In the genomic region with DNA sequence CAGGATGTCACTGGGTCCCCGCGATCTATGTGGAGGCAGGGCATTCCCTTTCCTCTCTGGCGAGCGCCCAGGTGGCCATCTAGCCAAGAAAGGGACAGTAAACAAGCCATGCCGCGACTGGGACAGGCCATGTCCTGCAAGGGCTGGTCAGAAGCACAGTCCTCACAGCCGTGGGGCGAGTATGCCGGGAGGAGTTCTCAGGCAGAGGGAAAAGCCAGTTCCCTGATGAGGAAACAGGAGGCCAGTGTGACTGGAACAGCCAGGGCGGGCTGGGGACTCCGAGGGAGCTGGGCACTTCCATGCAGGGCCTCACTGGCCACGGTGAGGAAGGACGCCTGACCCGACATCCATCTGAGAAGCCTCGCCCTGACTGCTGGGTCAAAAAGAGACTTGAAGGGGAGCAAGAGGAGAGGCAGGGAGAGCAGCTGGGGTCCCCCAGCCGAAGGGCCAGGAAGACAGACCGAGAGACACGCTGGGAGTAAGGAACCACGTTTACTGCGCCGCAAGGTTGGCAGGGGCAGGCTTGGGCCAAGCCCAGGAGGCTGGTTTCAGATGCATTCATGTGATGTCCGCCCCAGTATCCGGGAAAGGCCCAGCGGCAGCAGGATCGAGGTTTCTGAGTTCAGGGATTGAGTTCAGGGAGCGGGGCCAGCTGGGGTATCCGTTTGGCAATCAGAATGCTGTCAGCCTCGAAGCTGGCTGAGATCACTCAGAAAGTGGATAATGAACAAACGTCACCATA, we compare ENCODE assay signal across 2 cellular contexts.
TF ChIP-seq lines count a peak whose summit lies in the region.

No MANE protein-coding gene starts in this region.

TF ChIP-seq in HEK293, 187 proteins besides CTCF, POLR2A, EP300 and RAD21:
- TF ChIP-seq ZNF341 (tag by site-specific recombination; IDR thresholded peaks at IDR 0.05; ENCODE audit: low read depth) (peak; percentile 44), ZNF747 (tag by site-specific recombination; IDR thresholded peaks at IDR 0.05) (no peak)

TF ChIP-seq in HepG2, 621 proteins besides CTCF, POLR2A, EP300 and RAD21:
- TF ChIP-seq, protein P1, sequence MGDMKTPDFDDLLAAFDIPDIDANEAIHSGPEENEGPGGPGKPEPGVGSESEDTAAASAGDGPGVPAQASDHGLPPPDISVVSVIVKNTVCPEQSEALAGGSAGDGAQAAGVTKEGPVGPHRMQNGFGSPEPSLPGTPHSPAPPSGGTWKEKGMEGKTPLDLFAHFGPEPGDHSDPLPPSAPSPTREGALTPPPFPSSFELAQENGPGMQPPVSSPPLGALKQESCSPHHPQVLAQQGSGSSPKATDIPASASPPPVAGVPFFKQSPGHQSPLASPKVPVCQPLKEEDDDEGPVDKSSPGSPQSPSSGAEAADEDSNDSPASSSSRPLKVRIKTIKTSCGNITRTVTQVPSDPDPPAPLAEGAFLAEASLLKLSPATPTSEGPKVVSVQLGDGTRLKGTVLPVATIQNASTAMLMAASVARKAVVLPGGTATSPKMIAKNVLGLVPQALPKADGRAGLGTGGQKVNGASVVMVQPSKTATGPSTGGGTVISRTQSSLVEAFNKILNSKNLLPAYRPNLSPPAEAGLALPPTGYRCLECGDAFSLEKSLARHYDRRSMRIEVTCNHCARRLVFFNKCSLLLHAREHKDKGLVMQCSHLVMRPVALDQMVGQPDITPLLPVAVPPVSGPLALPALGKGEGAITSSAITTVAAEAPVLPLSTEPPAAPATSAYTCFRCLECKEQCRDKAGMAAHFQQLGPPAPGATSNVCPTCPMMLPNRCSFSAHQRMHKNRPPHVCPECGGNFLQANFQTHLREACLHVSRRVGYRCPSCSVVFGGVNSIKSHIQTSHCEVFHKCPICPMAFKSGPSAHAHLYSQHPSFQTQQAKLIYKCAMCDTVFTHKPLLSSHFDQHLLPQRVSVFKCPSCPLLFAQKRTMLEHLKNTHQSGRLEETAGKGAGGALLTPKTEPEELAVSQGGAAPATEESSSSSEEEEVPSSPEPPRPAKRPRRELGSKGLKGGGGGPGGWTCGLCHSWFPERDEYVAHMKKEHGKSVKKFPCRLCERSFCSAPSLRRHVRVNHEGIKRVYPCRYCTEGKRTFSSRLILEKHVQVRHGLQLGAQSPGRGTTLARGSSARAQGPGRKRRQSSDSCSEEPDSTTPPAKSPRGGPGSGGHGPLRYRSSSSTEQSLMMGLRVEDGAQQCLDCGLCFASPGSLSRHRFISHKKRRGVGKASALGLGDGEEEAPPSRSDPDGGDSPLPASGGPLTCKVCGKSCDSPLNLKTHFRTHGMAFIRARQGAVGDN (CRISPR knock-in tag; IDR thresholded peaks at IDR 0.05), result peak; percentile 18; the same call in 1 of the 2 replicates
- TF ChIP-seq PPARG (CRISPR knock-in tag; conservative IDR thresholded peaks at IDR 0.05), result no peak
